ENCODE assay signal across 8 cellular contexts in the genomic region with DNA sequence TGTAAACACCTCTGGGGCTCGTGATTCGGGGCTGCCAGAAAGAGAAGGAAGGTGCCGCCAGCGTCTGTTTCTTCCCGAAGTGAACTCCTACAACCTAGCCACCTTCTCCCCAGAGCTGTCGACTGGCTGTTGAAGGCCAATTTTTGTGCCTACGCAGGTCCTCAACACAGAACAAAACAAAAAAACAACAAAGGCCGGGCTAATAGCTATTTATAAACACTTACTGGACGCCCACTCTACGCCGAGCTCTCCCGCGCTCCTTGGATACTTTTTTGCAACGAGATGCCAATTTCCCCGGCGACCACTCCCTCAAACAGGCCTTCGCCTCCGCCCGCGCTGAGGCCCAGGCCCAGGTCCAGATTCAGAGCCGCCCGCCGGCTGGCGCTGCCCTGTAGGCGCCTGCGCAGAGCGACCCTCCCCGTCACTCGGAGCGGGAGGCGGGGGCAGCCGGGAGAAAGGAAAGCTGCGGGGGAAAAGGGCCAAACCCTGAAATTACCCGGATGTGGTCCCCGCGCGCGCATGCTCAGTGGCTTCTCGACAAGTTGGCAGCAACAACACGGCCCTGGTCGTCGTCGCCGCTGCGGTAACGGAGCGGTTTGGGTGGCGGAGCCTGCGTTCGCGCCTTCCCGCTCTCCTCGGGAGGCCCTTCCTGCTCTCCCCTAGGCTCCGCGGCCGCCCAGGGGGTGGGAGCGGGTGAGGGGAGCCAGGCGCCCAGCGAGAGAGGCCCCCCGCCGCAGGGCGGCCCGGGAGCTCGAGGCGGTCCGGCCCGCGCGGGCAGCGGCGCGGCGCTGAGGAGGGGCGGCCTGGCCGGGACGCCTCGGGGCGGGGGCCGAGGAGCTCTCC. TPM values are rescaled to one million over a fixed set of nuclear protein-coding genes. Genes with fewer than 3 reads are reported as not detected.
DNase-seq lines count a peak whose midpoint lies in the region; ATAC-seq and TF ChIP-seq lines count a peak whose summit lies in the region.

A gene (plus strand): TSS at position 520 of the 843 bp plus-strand sequence. CDS start 16,834 bp downstream, outside the sequence.

- H3K9me3 Mint-ChIP-seq in activated CD4-positive, alpha-beta T cell treated with anti-CD3 and anti-CD28 coated beads for 36 hours (ENCODE audit: low read depth) = no peaks in the 10 kb centered on the region
- H3K9me3 Mint-ChIP-seq in chondrocyte (ENCODE audit: low read depth) = no peaks in the 10 kb centered on the region

- DNase-seq in Ammon's horn (ENCODE audit: low spot score) (peak; percentile 94), GM19238 (ENCODE audit: insufficient read length, low spot score) (peak; percentile 95), NCI-H510A (lab: John Stamatoyannopoulos, UW) (peak; percentile 71), chondrocyte (ENCODE audit: low spot score) (peak; percentile 98), kidney epithelial cell (ENCODE audit: low read depth) (peak; percentile 60)
- peak; percentile 99 for DNase-seq in activated CD4-positive, alpha-beta T cell treated with anti-CD3 and anti-CD28 coated beads for 36 hours
- peak; percentile 99 for DNase-seq in stimulated activated CD4-positive, alpha-beta T cell treated with anti-CD3 and anti-CD28 coated beads, Interleukin-15, amount 100 ng/mL, for 24 hours

- H3K27me3 ChIP-seq in kidney epithelial cell (ENCODE audit: control insufficient read depth, insufficient read depth, low read length) = no peaks in the 10 kb centered on the region

- POLR2A ChIA-PET in activated CD4-positive, alpha-beta T cell treated with anti-CD3 and anti-CD28 coated beads for 36 hours (lab: Charles Lee) = interaction anchor here (0.7 to 2.8 kb wide), 5 partner anchors 9 to 151 kb away, joined by 3 to 12 read pairs (median 3); a partner anchor contains a TSS

- H3K27me3 Mint-ChIP-seq in activated CD4-positive, alpha-beta T cell treated with anti-CD3 and anti-CD28 coated beads for 36 hours = no peaks in the 10 kb centered on the region
- no peaks in the 10 kb centered on the region for H3K27me3 Mint-ChIP-seq in chondrocyte (ENCODE audit: low read depth)

- H3K4me1 Mint-ChIP-seq in activated CD4-positive, alpha-beta T cell treated with anti-CD3 and anti-CD28 coated beads for 36 hours = peaks cover 55% of the 10 kb centered on the region
- peaks cover 52% of the 10 kb centered on the region for H3K4me1 Mint-ChIP-seq in chondrocyte (ENCODE audit: low read depth)

- peak within 1 kb of the TSS; percentile 94 for H3K27ac Mint-ChIP-seq in activated CD4-positive, alpha-beta T cell treated with anti-CD3 and anti-CD28 coated beads for 36 hours
- peak within 1 kb of the TSS; percentile 100 for H3K27ac Mint-ChIP-seq in chondrocyte (ENCODE audit: unreplicated experiment)

- peak; percentile 82 for ATAC-seq in HG03439 (IDR thresholded peaks at IDR 0.05; ENCODE audit: unreplicated experiment)
- peak; percentile 84 for ATAC-seq in activated CD4-positive, alpha-beta T cell treated with anti-CD3 and anti-CD28 coated beads for 36 hours

- CTCF ChIA-PET in activated CD4-positive, alpha-beta T cell treated with anti-CD3 and anti-CD28 coated beads for 36 hours (lab: Charles Lee) = interaction anchor here (1.0 to 2.8 kb wide), 7 partner anchors 8 to 209 kb away, joined by 3 to 13 read pairs (median 9); a partner anchor contains a TSS

- TF ChIP-seq CTCF in chondrocyte (IDR thresholded peaks at IDR 0.05) (peak; percentile 25), kidney epithelial cell (IDR thresholded peaks at IDR 0.05; ENCODE audit: insufficient read depth, low read length, poor library complexity, severe bottlenecking) (no peak)

- H3K4me3 Mint-ChIP-seq in activated CD4-positive, alpha-beta T cell treated with anti-CD3 and anti-CD28 coated beads for 36 hours = peak within 1 kb of the TSS; percentile 85
- H3K4me3 Mint-ChIP-seq in chondrocyte (ENCODE audit: unreplicated experiment) = peak within 1 kb of the TSS; percentile 98

- no peaks in the 10 kb centered on the region for H3K36me3 ChIP-seq in kidney epithelial cell (ENCODE audit: control insufficient read depth, insufficient read depth, low read length)

- H3K4me3 ChIP-seq in kidney epithelial cell (ENCODE audit: low read depth, low read length) = peak within 1 kb of the TSS; percentile 89

- intact Hi-C loops in activated CD4-positive, alpha-beta T cell treated with anti-CD3 and anti-CD28 coated beads for 36 hours (cut with DNase I, micrococcal nuclease) = loop anchor here (1.0 to 5.0 kb wide), 9 partner anchors 21 to 1218 kb away; a partner anchor contains a TSS

- H3K36me3 Mint-ChIP-seq in activated CD4-positive, alpha-beta T cell treated with anti-CD3 and anti-CD28 coated beads for 36 hours (ENCODE audit: low read depth) = peaks cover 29% of the 10 kb centered on the region
- peaks cover 4% of the 10 kb centered on the region for H3K36me3 Mint-ChIP-seq in chondrocyte (ENCODE audit: low read depth)

RNA-seq across cellular contexts. Expression of the gene that starts here (rescaled TPM):
- 10 to 100 TPM; 79.3 to 89.5 TPM for total RNA-seq in activated CD4-positive, alpha-beta T cell treated with anti-CD3 and anti-CD28 coated beads for 36 hours
- total RNA-seq in chondrocyte (106 to 119 TPM (median 113 TPM) in 3 replicates), kidney epithelial cell (91.9 and 130 TPM in 2 replicates)

Comparison
In these comparisons a context has a peak if more than half of its experiments do, and no peak if none do; other contexts are left out.
1. Peak in every context shown above with its lines: DNase-seq, ATAC-seq and H3K4me3 ChIP-seq.